Comparison of ENCODE assay signal across 8 cellular contexts in the genomic region with DNA sequence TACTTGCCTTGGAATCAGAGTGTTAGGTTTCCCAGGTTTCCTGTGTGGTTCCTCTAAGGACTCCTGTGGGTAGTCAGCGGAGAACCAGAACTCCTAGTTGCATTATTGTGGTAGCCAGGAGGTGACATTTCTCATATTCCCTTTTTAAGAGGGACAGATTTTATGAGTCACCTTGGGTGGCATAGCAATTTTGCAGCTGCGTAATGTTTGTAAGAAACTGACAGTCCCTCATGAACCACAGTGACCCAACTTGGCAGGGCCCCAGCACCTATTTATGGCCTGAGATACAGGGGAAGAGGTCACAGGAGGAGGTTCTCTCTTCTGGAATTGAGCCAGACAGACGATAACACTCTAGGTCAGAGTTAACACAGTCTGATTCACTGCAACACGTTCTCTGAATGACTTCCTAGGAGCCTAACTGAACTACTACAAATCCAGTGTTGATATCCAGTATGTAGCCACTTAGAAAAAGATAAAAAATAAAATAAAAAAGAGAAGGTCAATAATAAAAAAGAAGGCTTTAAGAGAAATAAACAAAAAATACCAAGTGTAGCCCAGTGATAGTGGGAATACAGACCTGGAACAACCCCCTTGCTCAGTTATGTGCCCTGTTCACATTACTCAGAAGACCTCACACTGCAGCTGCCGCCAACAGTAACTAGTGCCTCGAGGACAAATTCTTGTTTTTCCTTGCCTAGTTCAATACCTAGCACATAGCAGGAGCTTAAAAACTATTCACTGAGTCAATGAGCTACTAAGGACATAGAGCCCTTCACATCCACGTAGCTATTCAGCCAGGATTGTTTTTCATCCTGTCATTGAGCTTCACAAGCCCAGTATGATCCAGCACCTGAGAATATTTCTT. TPM values are rescaled to one million over a fixed set of nuclear protein-coding genes. Genes with fewer than 3 reads are reported as not detected.
DNase-seq lines count a peak whose midpoint lies in the region; ATAC-seq lines count a peak whose summit lies in the region.

No MANE protein-coding gene starts in this region.

- H3K27ac Mint-ChIP-seq in activated T-helper 17 cell treated with anti-CD3 and anti-CD28 coated beads, Interleukin-2, amount 50 U/mL, for 72 hours = no peak overlapping the region

- H3K36me3 Mint-ChIP-seq in activated T-helper 17 cell treated with anti-CD3 and anti-CD28 coated beads, Interleukin-2, amount 50 U/mL, for 72 hours (ENCODE audit: low read depth) = no peaks in the 10 kb centered on the region

- H3K9me3 Mint-ChIP-seq in activated T-helper 17 cell treated with anti-CD3 and anti-CD28 coated beads, Interleukin-2, amount 50 U/mL, for 72 hours = no peaks in the 10 kb centered on the region

- DNase-seq in stimulated activated CD4-positive, alpha-beta T cell treated with anti-CD3 and anti-CD28 coated beads, Interleukin-12 subunit alpha, Interleukin-12 subunit beta, amount 100 ng/mL, for 48 hours (ENCODE audit: low read depth in 2 of 3, low spot score in 1 of 3) = peak; percentile 3 to 44 (median 23)
- no peak for DNase-seq in stimulated activated CD4-positive, alpha-beta T cell treated with anti-CD3 and anti-CD28 coated beads, Interleukin-2, amount 100 ng/mL, for 48 hours
- DNase-seq in NCI-H2081 treated with DMSO at 0.1 percent for 48 hours (lab: John Stamatoyannopoulos, UW) (peak; percentile 55), islet precursor cell (peak; percentile 78)
- DNase-seq in stimulated activated CD8-positive, alpha-beta memory T cell treated with anti-CD3 and anti-CD28 coated beads, Interleukin-4, amount 100 ng/mL, for 48 hours = peak; percentile 75
- no peak for DNase-seq in effector CD4-positive, alpha-beta T cell

- H3K4me1 Mint-ChIP-seq in activated T-helper 17 cell treated with anti-CD3 and anti-CD28 coated beads, Interleukin-2, amount 50 U/mL, for 72 hours = no peaks in the 10 kb centered on the region

- H3K4me3 Mint-ChIP-seq in activated T-helper 17 cell treated with anti-CD3 and anti-CD28 coated beads, Interleukin-2, amount 50 U/mL, for 72 hours = no peak overlapping the region

- peak; percentile 80 for ATAC-seq in HG02981 (IDR thresholded peaks at IDR 0.05; ENCODE audit: unreplicated experiment)
- ATAC-seq in activated T-helper 17 cell treated with anti-CD3 and anti-CD28 coated beads, Interleukin-2, amount 50 U/mL, for 72 hours (replicated peaks) = peak; percentile 98

- H3K27me3 Mint-ChIP-seq in activated T-helper 17 cell treated with anti-CD3 and anti-CD28 coated beads, Interleukin-2, amount 50 U/mL, for 72 hours = peaks cover 10% of the 10 kb centered on the region

RNA-seq across cellular contexts. Expression of a gene that starts 50.7 kb away (rescaled TPM):
- total RNA-seq in activated T-helper 17 cell treated with anti-CD3 and anti-CD28 coated beads, Interleukin-2, amount 50 U/mL, for 72 hours = 10 to 100 TPM; 10.9 to 17.2 TPM

Comparison
In these comparisons a context has a peak if more than half of its experiments do, and no peak if none do; other contexts are left out.
1. DNase-seq: peak in stimulated activated CD4-positive, alpha-beta T cell treated with anti-CD3 and anti-CD28 coated beads, Interleukin-12 subunit alpha, Interleukin-12 subunit beta, amount 100 ng/mL, for 48 hours (3 of 3), NCI-H2081 treated with DMSO at 0.1 percent for 48 hours (single experiment), islet precursor cell (single experiment) and stimulated activated CD8-positive, alpha-beta memory T cell treated with anti-CD3 and anti-CD28 coated beads, Interleukin-4, amount 100 ng/mL, for 48 hours (single experiment); none in stimulated activated CD4-positive, alpha-beta T cell treated with anti-CD3 and anti-CD28 coated beads, Interleukin-2, amount 100 ng/mL, for 48 hours (0 of 2) and effector CD4-positive, alpha-beta T cell (single experiment).